Comparison of ENCODE assay signal across 21 cellular contexts in genomic region chr10:86443069-86443468, GRCh38.
A peak's percentile ranks its signal among the peaks of the same experiment; 100 is the strongest.
DNase-seq lines count a peak whose midpoint lies in the region; ATAC-seq and TF ChIP-seq lines count a peak whose summit lies in the region.
"Had no signal": no experiment of that assay in that cellular context is flagged by ENCODE, and none has a peak within 500 bp of the region (broad histone marks: within the 10 kb centered on the region; RNA-seq: fewer than 3 reads in every experiment).

No MANE protein-coding gene starts in this region.

- no CpG with 5 or more reads among the region's 2 CpGs for whole genome bisulfite sequencing in IMR-90 (ENCODE audit: extremely low coverage in 2 of 2, insufficient read length in 1 of 2), 2 experiments
- WGBS in mesenchymal stem cell = no CpG with 5 or more reads among the region's 2 CpGs

- no peak for TF ChIP-seq RAD21 in IMR-90 (IDR thresholded peaks at IDR 0.05; ENCODE audit: low read length)

- no peak overlapping the region for H3K14ac ChIP-seq in IMR-90 (replicated peaks; ENCODE audit: low read depth, low read length)
- no peak overlapping the region for H3K14ac ChIP-seq in mesenchymal stem cell (ENCODE audit: low read length in 2 of 2)

- H2AK5ac ChIP-seq in IMR-90 (ENCODE audit: low read depth, low read length) (no peak overlapping the region), mesenchymal stem cell (ENCODE audit: low read length, severe bottlenecking) (no peak overlapping the region)

- ATAC-seq in IMR-90 (ENCODE audit: low read depth) (peak; percentile 42), HG03565 (IDR thresholded peaks at IDR 0.05; ENCODE audit: unreplicated experiment) (no peak)
- ATAC-seq: GM23338; left ventricle myocardium superior; stimulated activated effector memory CD8-positive, alpha-beta T cell treated with anti-CD3 and anti-CD28 coated beads, Interleukin-12 subunit alpha, Interleukin-12 subunit beta, amount 100 ng/mL, for 72 hours had no signal

- H3K23ac ChIP-seq in IMR-90 (ENCODE audit: low read depth, low read length) (no peak overlapping the region), mesenchymal stem cell (ENCODE audit: low read length in 2 of 2) (no peak overlapping the region)

- H3K79me1 ChIP-seq in IMR-90 (ENCODE audit: low read depth in 1 of 2, low read length in 2 of 2) (peaks cover 19 to 59% of the 10 kb centered on the region in 2 experiments), mesenchymal stem cell (replicated peaks; ENCODE audit: low read length, poor library complexity, severe bottlenecking) (peaks cover 27% of the 10 kb centered on the region)

- no peak overlapping the region for H3K4ac ChIP-seq in IMR-90 (ENCODE audit: low read depth, low read length)
- H3K4ac ChIP-seq in mesenchymal stem cell (ENCODE audit: low read depth in 1 of 2, low read length in 2 of 2) = no peak overlapping the region

- dilution Hi-C loops in IMR-90 (cut with HindIII; ENCODE audit: low sequenced_read_pairs, unreplicated experiment) = no loop called here

- peaks cover 10% of the 10 kb centered on the region for H3K9me1 ChIP-seq in IMR-90 (ENCODE audit: insufficient read depth, low read length)

- H3K9ac ChIP-seq in IMR-90 (ENCODE audit: low read depth, low read length) (no peak overlapping the region), mesenchymal stem cell (ENCODE audit: low read length) (no peak overlapping the region), Karpas-422 (ENCODE audit: low read length) (no peak overlapping the region)

- H2BK5ac ChIP-seq in IMR-90 (ENCODE audit: low read depth, low read length, poor library complexity, severe bottlenecking) (peak overlapping the region; percentile 71), mesenchymal stem cell (ENCODE audit: low read depth, low read length, poor library complexity, severe bottlenecking) (no peak overlapping the region)

- H3K56ac ChIP-seq in IMR-90 (ENCODE audit: extremely low read depth, insufficient read depth, low read length) = no peak overlapping the region

- H4K8ac ChIP-seq in IMR-90 (ENCODE audit: low read depth in 2 of 2, low read length in 2 of 2) (no peak overlapping the region), mesenchymal stem cell (ENCODE audit: low read length) (no peak overlapping the region)

- H3K36me3 ChIP-seq in IMR-90 (ENCODE audit: control insufficient read depth, insufficient read depth, low read length) (peaks cover 22% of the 10 kb centered on the region), mesenchymal stem cell (ENCODE audit: control insufficient read depth in 1 of 2, insufficient read depth in 2 of 2, low read depth in 1 of 2, low read length in 2 of 2) (peaks cover 21 to 71% of the 10 kb centered on the region in 2 experiments), Karpas-422 (ENCODE audit: insufficient read depth, low read length) (peaks cover 6% of the 10 kb centered on the region; the same call in 1 of the 2 replicates)
- H3K36me3 ChIP-seq: colonic mucosa had no signal

- TF ChIP-seq CTCF in AG04450 (IDR thresholded peaks at IDR 0.05; ENCODE audit: low read depth, low read length) = no peak
- TF ChIP-seq CTCF in IMR-90 (conservative IDR thresholded peaks at IDR 0.05; ENCODE audit: low read depth, low read length) = no peak

- no peak overlapping the region for H2BK12ac ChIP-seq in mesenchymal stem cell (ENCODE audit: low read length in 2 of 2)

- H3K4me2 ChIP-seq in IMR-90 (ENCODE audit: low read depth, low read length) = no peak overlapping the region
- H3K4me2 ChIP-seq in mesenchymal stem cell (ENCODE audit: low read length, poor library complexity, severe bottlenecking) = no peak overlapping the region
- no peak overlapping the region for H3K4me2 ChIP-seq in Karpas-422 (ENCODE audit: low read depth, low read length, poor library complexity, severe bottlenecking)
- H3K4me2 ChIP-seq: GM23338 had no signal

- no peak overlapping the region for H3K27ac ChIP-seq in AG04450 (ENCODE audit: low read depth, low read length)
- H3K27ac ChIP-seq in IMR-90 (ENCODE audit: insufficient read depth, low read length) = no peak overlapping the region
- H3K27ac ChIP-seq in mesenchymal stem cell (ENCODE audit: low read length, poor library complexity, severe bottlenecking) = no peak overlapping the region
- no peak overlapping the region for H3K27ac ChIP-seq in Karpas-422 (ENCODE audit: low read length)
- H3K27ac ChIP-seq: colonic mucosa, neutrophil, right atrium auricular region, thoracic aorta, WERI-Rb-1 had no signal

- no peak overlapping the region for H3K4me3 ChIP-seq in AG04450 (ENCODE audit: low read depth, low read length)
- no peak overlapping the region for H3K4me3 ChIP-seq in IMR-90 (ENCODE audit: insufficient read depth, low read depth, low read length)
- H3K4me3 ChIP-seq in mesenchymal stem cell (ENCODE audit: insufficient read depth in 1 of 2, low read depth in 1 of 2, low read length in 2 of 2) = no peak overlapping the region
- H3K4me3 ChIP-seq in Karpas-422 (ENCODE audit: low read length) = no peak overlapping the region
- H3K4me3 ChIP-seq: colonic mucosa, GM23338, right atrium auricular region, thoracic aorta had no signal

- no peak for TF ChIP-seq POLR2A in IMR-90 (IDR thresholded peaks at IDR 0.05; ENCODE audit: low read depth, low read length)

- no peak overlapping the region for H2BK20ac ChIP-seq in IMR-90 (ENCODE audit: low read depth, low read length)

- DNase-seq in AG04450 (ENCODE audit: low read depth, low spot score) = peak; percentile 36
- DNase-seq in IMR-90 = peak; percentile 82
- peak; percentile 28 for DNase-seq in dedifferentiated amniotic fluid mesenchymal stem cell (ENCODE audit: extremely low spot score)
- peak; percentile 44 for DNase-seq in mesenchymal stem cell
- DNase-seq in Karpas-422 = no peak
- DNase-seq in 8988T = no peak
- DNase-seq in NCI-H2227 treated with DMSO at 0.1 percent for 48 hours (lab: John Stamatoyannopoulos, UW) = no peak
- DNase-seq: activated CD4-positive, alpha-beta T cell treated with anti-CD3 and anti-CD28 coated beads, Interleukin-2, amount 50 U/mL, for 4 hours; activated naive CD4-positive, alpha-beta T cell treated with Interleukin-2 at 50 U/mL for 16 hours; aorta; colonic mucosa; left ventricle myocardium superior; NCI-H1436; SHP77; WERI-Rb-1 had no signal

- POLR2A ChIA-PET in AG04450 (lab: Yijun Ruan, JAX) (interaction anchor here (0.7 kb wide), 1 partner anchor 61 kb away, joined by 9 read pairs; no protein-coding TSS in a partner anchor), IMR-90 (lab: Charles Lee; ENCODE audit: unreplicated experiment) (no interaction called here)

- no peak overlapping the region for H2BK15ac ChIP-seq in IMR-90 (ENCODE audit: low read depth, low read length)
- no peak overlapping the region for H2BK15ac ChIP-seq in mesenchymal stem cell (ENCODE audit: low read depth, poor library complexity, severe bottlenecking)

- H2AFZ ChIP-seq in IMR-90 (replicated peaks; ENCODE audit: low read length, poor library complexity) (no peak overlapping the region), mesenchymal stem cell (ENCODE audit: low read depth, low read length) (no peak overlapping the region), Karpas-422 (ENCODE audit: low read length) (no peak overlapping the region)
- H2AFZ ChIP-seq: GM23338 had no signal

- no peaks in the 10 kb centered on the region for H3K9me2 ChIP-seq in Karpas-422 (replicated peaks; ENCODE audit: insufficient read depth, low read length)

- H3K79me2 ChIP-seq in Karpas-422 (ENCODE audit: low read length) = no peaks in the 10 kb centered on the region

- peaks cover 6% of the 10 kb centered on the region; the same call in 1 of the 2 replicates for H4K20me1 ChIP-seq in IMR-90 (ENCODE audit: insufficient read depth, low read length)
- no peaks in the 10 kb centered on the region for H4K20me1 ChIP-seq in Karpas-422 (ENCODE audit: insufficient read depth, low read depth, low read length)

- no peak overlapping the region for H4K91ac ChIP-seq in IMR-90 (ENCODE audit: insufficient read depth, low read depth, low read length)
- no peak overlapping the region for H4K91ac ChIP-seq in mesenchymal stem cell (ENCODE audit: low read length)

- in situ Hi-C loops in IMR-90 (cut with MboI; ENCODE audit: low sequenced_read_pairs) = no loop called here

- peaks cover 13% of the 10 kb centered on the region for H3K4me1 ChIP-seq in IMR-90 (ENCODE audit: control insufficient read depth, insufficient read depth, low read length)
- peaks cover 13% of the 10 kb centered on the region for H3K4me1 ChIP-seq in mesenchymal stem cell (ENCODE audit: control insufficient read depth, insufficient read depth, low read depth, low read length)
- H3K4me1 ChIP-seq in Karpas-422 (ENCODE audit: low read length) = no peaks in the 10 kb centered on the region
- H3K4me1 ChIP-seq: colonic mucosa, right atrium auricular region had no signal

- no peak overlapping the region for H4K5ac ChIP-seq in IMR-90 (ENCODE audit: low read depth, low read length)

- no TSS peak for BruUV-seq in IMR-90 (replicated peaks; lab: Mats Ljungman, UMichigan)

- CTCF ChIA-PET in AG04450 (lab: Charles Lee) (interaction anchor here (1.1 kb wide), 1 partner anchor 43 kb away, joined by 4 read pairs; no protein-coding TSS in a partner anchor), IMR-90 (lab: Yijun Ruan, JAX) (no interaction called here)

- H2BK120ac ChIP-seq in IMR-90 (ENCODE audit: low read depth, low read length) (no peak overlapping the region), mesenchymal stem cell (ENCODE audit: low read depth, low read length) (no peak overlapping the region)

- H3K18ac ChIP-seq in IMR-90 (ENCODE audit: low read depth, low read length) (no peak overlapping the region), mesenchymal stem cell (ENCODE audit: low read depth in 1 of 2, low read length in 2 of 2) (no peak overlapping the region)

- H3K27me3 ChIP-seq in AG04450 (ENCODE audit: control insufficient read depth, insufficient read depth, low read length) (no peaks in the 10 kb centered on the region), IMR-90 (ENCODE audit: control insufficient read depth, insufficient read depth, low read length) (no peaks in the 10 kb centered on the region), mesenchymal stem cell (ENCODE audit: control insufficient read depth in 1 of 2, insufficient read depth in 1 of 2, low read length in 2 of 2) (no peaks in the 10 kb centered on the region), Karpas-422 (ENCODE audit: low read length) (no peaks in the 10 kb centered on the region)
- H3K27me3 ChIP-seq: colonic mucosa, neutrophil, right atrium auricular region had no signal

- H2AK9ac ChIP-seq in IMR-90 (replicated peaks; ENCODE audit: low read depth, low read length, poor library complexity) = no peak overlapping the region

- intact Hi-C loops in IMR-90 (cut with micrococcal nuclease) = no loop called here

- H3K9me3 ChIP-seq in AG04450 (ENCODE audit: control insufficient read depth, insufficient read depth, low read length) (no peaks in the 10 kb centered on the region; the same call in 1 of the 2 replicates), IMR-90 (ENCODE audit: control insufficient read depth, insufficient read depth, low read length) (no peaks in the 10 kb centered on the region), mesenchymal stem cell (ENCODE audit: control insufficient read depth, low read length) (no peaks in the 10 kb centered on the region), Karpas-422 (ENCODE audit: low read length) (no peaks in the 10 kb centered on the region)
- H3K9me3 ChIP-seq: colonic mucosa, neutrophil, right atrium auricular region, thoracic aorta had no signal

TF ChIP-seq in IMR-90, 13 proteins besides CTCF, POLR2A, EP300 and RAD21:
- peak; percentile 88; the same call in 1 of the 2 replicates for TF ChIP-seq MXI1 (IDR thresholded peaks at IDR 0.05; ENCODE audit: borderline replicate concordance, low read depth, low read length)
- TF ChIP-seq FOS (IDR thresholded peaks at IDR 0.05; ENCODE audit: low read depth, low read length) = no peak
TF ChIP-seq in IMR-90: peak in this region for 1.

Comparison
In these comparisons a context has a peak if more than half of its experiments do, and no peak if none do; other contexts are left out.
1. DNase-seq: peak in AG04450 (single experiment), IMR-90 (single experiment), dedifferentiated amniotic fluid mesenchymal stem cell (single experiment) and mesenchymal stem cell (single experiment); none in Karpas-422 (single experiment), 8988T (single experiment) and NCI-H2227 treated with DMSO at 0.1 percent for 48 hours (single experiment).